ENCODE assay signal across 8 cellular contexts in genomic region chr2:7825591-7826312, GRCh38.
DNase-seq lines count a peak whose midpoint lies in the region; ATAC-seq and TF ChIP-seq lines count a peak whose summit lies in the region.

No MANE protein-coding gene starts in this region.

- H3K4me3 ChIP-seq in dorsolateral prefrontal cortex = no peak overlapping the region

- H3K4me1 ChIP-seq in foreskin keratinocyte = peaks cover 5% of the 10 kb centered on the region

- TF ChIP-seq CTCF in foreskin keratinocyte (conservative IDR thresholded peaks at IDR 0.05) (no peak), dorsolateral prefrontal cortex (IDR thresholded peaks at IDR 0.05 in 54 of 56, conservative IDR thresholded peaks at IDR 0.05 in 2 of 56; ENCODE audit: low read depth in 1 of 56, partially characterized antibody in 56 of 56) (no peak)

- DNase-seq in ACHN = peak; percentile 29
- peak; percentile 37 for DNase-seq in NCI-H748 treated with DMSO at 0.1 percent for 48 hours (lab: John Stamatoyannopoulos, UW)
- peak; percentile 86 to 92 for DNase-seq in foreskin keratinocyte
- no peak for DNase-seq in AG20443 (ENCODE audit: low spot score)
- no peak for DNase-seq in NCI-H1092 treated with DMSO at 0.1 percent for 48 hours (lab: John Stamatoyannopoulos, UW)
- DNase-seq in COLO668 (lab: John Stamatoyannopoulos, UW; ENCODE audit: unreplicated experiment) = no peak
- no peak for DNase-seq in dorsolateral prefrontal cortex

- H3K27ac ChIP-seq in foreskin keratinocyte = peak overlapping the region; percentile 26
- no peak overlapping the region for H3K27ac ChIP-seq in dorsolateral prefrontal cortex

- in situ Hi-C loops in ACHN (cut with HindIII; ENCODE audit: low pct_ligation_motif_present, low pct_unique_long_range_greater_than_20kb, low sequenced_read_pairs) = no loop called here

- H3K27me3 ChIP-seq in foreskin keratinocyte = no peaks in the 10 kb centered on the region
- no peaks in the 10 kb centered on the region for H3K27me3 ChIP-seq in dorsolateral prefrontal cortex

- peak; percentile 71 for ATAC-seq in GM21447 (IDR thresholded peaks at IDR 0.05; ENCODE audit: unreplicated experiment)
- peak; percentile 97 for ATAC-seq in foreskin keratinocyte

- intact Hi-C loops in dorsolateral prefrontal cortex (cut with DNase I) = no loop called here

Comparison
In these comparisons a context has a peak if more than half of its experiments do, and no peak if none do; other contexts are left out.
1. DNase-seq: peak in ACHN (single experiment), NCI-H748 treated with DMSO at 0.1 percent for 48 hours (single experiment) and foreskin keratinocyte (2 of 2); none in AG20443 (single experiment), NCI-H1092 treated with DMSO at 0.1 percent for 48 hours (single experiment), COLO668 (single experiment) and dorsolateral prefrontal cortex (0 of 10).